8 cellular contexts compared by ENCODE assay signal in the genomic region with DNA sequence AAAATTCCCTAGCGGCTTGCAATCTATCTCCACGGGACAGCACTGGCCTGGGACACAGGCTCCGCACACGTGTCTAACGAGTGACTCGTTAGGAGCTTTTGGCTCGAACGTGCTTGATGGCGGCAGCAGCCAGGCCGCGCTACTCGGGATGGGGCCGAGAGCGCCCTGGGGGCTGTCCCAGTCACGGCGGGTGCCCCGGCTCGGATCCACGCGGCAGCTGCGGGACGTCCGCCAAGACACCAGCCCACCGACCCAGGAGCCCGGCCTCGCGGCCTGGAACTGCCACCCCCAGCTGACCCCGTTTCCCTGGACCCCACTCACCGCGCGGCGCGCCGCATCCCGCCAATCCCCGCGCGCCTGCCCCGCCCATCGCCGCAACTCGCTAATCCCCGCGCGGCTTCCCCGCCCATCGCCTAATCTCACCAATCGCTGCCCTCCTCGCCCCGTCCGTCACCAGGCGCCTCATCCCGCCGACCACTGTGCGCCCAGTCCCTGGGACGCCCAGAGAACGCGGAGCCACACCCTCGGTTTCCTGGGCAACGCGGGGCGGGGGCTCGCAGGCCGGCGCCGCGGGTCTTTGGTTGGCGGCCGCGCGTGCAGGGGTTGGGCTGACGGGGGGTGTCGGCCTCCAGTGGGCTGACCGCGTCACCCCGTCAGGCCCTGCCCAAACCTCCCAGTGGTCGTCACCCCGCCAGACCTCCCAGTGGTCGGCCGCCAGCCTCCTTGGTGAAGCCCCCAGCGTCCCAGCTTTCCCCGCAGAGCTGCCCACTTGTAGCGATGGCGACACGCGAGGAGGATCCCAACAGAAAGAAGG. TPM values are rescaled to one million over a fixed set of nuclear protein-coding genes. Genes with fewer than 3 reads are reported as not detected.
DNase-seq lines count a peak whose midpoint lies in the region; ATAC-seq, FAIRE-seq and TF ChIP-seq lines count a peak whose summit lies in the region.

A gene (minus strand): TSS at position 359 of the 814 bp plus-strand sequence. CDS start 1,495 bp downstream, outside the sequence.

- in situ Hi-C loops in ACHN (cut with HindIII; ENCODE audit: low pct_ligation_motif_present, low pct_unique_long_range_greater_than_20kb, low sequenced_read_pairs), result no loop called here

- peak within 1 kb of the TSS; percentile 90 for H3K9ac ChIP-seq in smooth muscle cell (ENCODE audit: low read depth)

- H3K27me3 ChIP-seq in bronchial epithelial cell (ENCODE audit: control insufficient read depth, insufficient read depth, low read length) (no peaks in the 10 kb centered on the region), smooth muscle cell (ENCODE audit: low read depth) (no peaks in the 10 kb centered on the region)

- no peaks in the 10 kb centered on the region for H4K20me1 ChIP-seq in smooth muscle cell (ENCODE audit: low read depth)

- H3K4me3 ChIP-seq in WI38 (ENCODE audit: low read depth, low read length), result peak within 1 kb of the TSS; percentile 75
- H3K4me3 ChIP-seq in bronchial epithelial cell (ENCODE audit: low read depth, low read length), result peak within 1 kb of the TSS; percentile 51
- peak within 1 kb of the TSS; percentile 73 for H3K4me3 ChIP-seq in smooth muscle cell

- H3K79me2 ChIP-seq in smooth muscle cell (ENCODE audit: low read depth), result peaks cover 17% of the 10 kb centered on the region

- H3K27ac ChIP-seq in smooth muscle cell (ENCODE audit: low read depth), result peak within 1 kb of the TSS; percentile 77

- H3K9me3 ChIP-seq in smooth muscle cell (replicated peaks; ENCODE audit: low read depth), result peaks cover 8% of the 10 kb centered on the region

- WGBS in smooth muscle cell (ENCODE audit: low lambda C conversion rate), result under 1% methylated on average over 60 of the region's 86 CpGs

- H3K36me3 ChIP-seq in bronchial epithelial cell (ENCODE audit: control insufficient read depth, insufficient read depth, low read length), result peaks cover 15% of the 10 kb centered on the region
- H3K36me3 ChIP-seq in smooth muscle cell (ENCODE audit: low read depth), result no peaks in the 10 kb centered on the region

- ATAC-seq in GM18870 (IDR thresholded peaks at IDR 0.05; ENCODE audit: unreplicated experiment) (peak; percentile 84), HG03135 (IDR thresholded peaks at IDR 0.05; ENCODE audit: unreplicated experiment) (peak; percentile 98)

- no peak for FAIRE-seq in bronchial epithelial cell (lab: Jason Lieb, UNC)

- peak within 1 kb of the TSS; percentile 95 for H2AFZ ChIP-seq in smooth muscle cell (ENCODE audit: low read depth)

- peak; percentile 99 for DNase-seq in ACHN
- DNase-seq in NCI-H2196 treated with DMSO at 0.1 percent for 48 hours (lab: John Stamatoyannopoulos, UW; ENCODE audit: unreplicated experiment), result peak; percentile 92
- peak; percentile 86 for DNase-seq in bronchial epithelial cell (ENCODE audit: low read depth)
- peak; percentile 100 for DNase-seq in iPS-NIHi11 (ENCODE audit: low spot score)
- peak; percentile 94 for DNase-seq in smooth muscle cell (lab: John Stamatoyannopoulos, UW; ENCODE audit: unreplicated experiment)

- H3K4me2 ChIP-seq in smooth muscle cell, result peak within 1 kb of the TSS; percentile 97

- peaks cover 6% of the 10 kb centered on the region for H3F3A ChIP-seq in smooth muscle cell (ENCODE audit: low read depth)

- no peak for TF ChIP-seq CTCF in WI38 (IDR thresholded peaks at IDR 0.05; ENCODE audit: low read depth, low read length)
- TF ChIP-seq CTCF in bronchial epithelial cell (IDR thresholded peaks at IDR 0.05; ENCODE audit: insufficient read depth, low read length, severe bottlenecking), result no peak
- no peak for TF ChIP-seq CTCF in smooth muscle cell (IDR thresholded peaks at IDR 0.05; ENCODE audit: borderline replicate concordance, insufficient read depth, poor library complexity, severe bottlenecking)

- H3K4me1 ChIP-seq in smooth muscle cell (ENCODE audit: low read depth), result peaks cover 12% of the 10 kb centered on the region

RNA-seq across cellular contexts. Expression of the gene that starts here (rescaled TPM):
- total RNA-seq in bronchial epithelial cell, result 103 and 122 TPM in 2 replicates
- total RNA-seq in smooth muscle cell, result 45.5 and 49.1 TPM in 2 replicates
- 133 and 151 TPM in 2 replicates for polyA plus RNA-seq in smooth muscle cell

Comparison
In these comparisons a context has a peak if more than half of its experiments do, and no peak if none do; other contexts are left out.
1. Peak in every context shown above with its lines: DNase-seq, ATAC-seq, H3K4me3 ChIP-seq and H3K27ac ChIP-seq.